In genomic region chr17:17749025-17749772, GRCh38 we compare ENCODE assay signal across 8 cellular contexts.
DNase-seq lines count a peak whose midpoint lies in the region; ATAC-seq and TF ChIP-seq lines count a peak whose summit lies in the region.
"Had no signal": no experiment of that assay in that cellular context is flagged by ENCODE, and none has a peak within 500 bp of the region (broad histone marks: within the 10 kb centered on the region; RNA-seq: fewer than 3 reads in every experiment).

No MANE protein-coding gene starts in this region.

- H3K27me3 Mint-ChIP-seq in activated T-helper 1 cell treated with anti-CD3 and anti-CD28 coated beads, Interleukin-12 subunit alpha, Interleukin-12 subunit beta, Interleukin-2, Interleukin-4 antibody, amounts not matched to agents 30 ng/mL and 10 ng/mL and 1 ng/mL, durations not matched to agents 14 hours and 24 hours and 36 hours (ENCODE audit: insufficient read depth): no peaks in the 10 kb centered on the region
- H3K27me3 Mint-ChIP-seq in natural killer cell (ENCODE audit: low read depth in 2 of 2): no peaks in the 10 kb centered on the region

- ATAC-seq in natural killer cell: no peak
- no peak for ATAC-seq in HG02798 (IDR thresholded peaks at IDR 0.05; ENCODE audit: poor library complexity, unreplicated experiment)

- H3K27me3 ChIP-seq in Karpas-422 (ENCODE audit: low read length): no peaks in the 10 kb centered on the region

- H3K27ac ChIP-seq in Karpas-422 (ENCODE audit: low read length): peak overlapping the region; percentile 99

- H3K27ac Mint-ChIP-seq in activated T-helper 1 cell treated with anti-CD3 and anti-CD28 coated beads, Interleukin-12 subunit alpha, Interleukin-12 subunit beta, Interleukin-2, Interleukin-4 antibody, amounts not matched to agents 30 ng/mL and 10 ng/mL and 1 ng/mL, durations not matched to agents 14 hours and 24 hours and 36 hours: peak overlapping the region; percentile 37
- peak overlapping the region; percentile 95 to 99 for H3K27ac Mint-ChIP-seq in natural killer cell

- H3K4me1 Mint-ChIP-seq in activated T-helper 1 cell treated with anti-CD3 and anti-CD28 coated beads, Interleukin-12 subunit alpha, Interleukin-12 subunit beta, Interleukin-2, Interleukin-4 antibody, amounts not matched to agents 30 ng/mL and 10 ng/mL and 1 ng/mL, durations not matched to agents 14 hours and 24 hours and 36 hours (ENCODE audit: low read depth): peaks cover 36% of the 10 kb centered on the region
- H3K4me1 Mint-ChIP-seq in natural killer cell: peaks cover 46 to 55% of the 10 kb centered on the region in 2 donors

- DNase-seq in GM10248 (ENCODE audit: extremely low spot score) (peak; percentile 46), Karpas-422 (peak; percentile 95), natural killer cell (no peak), A172 (ENCODE audit: low spot score) (no peak), SKM-1 treated with dmso at 0.1 percent for 144 hours (lab: John Stamatoyannopoulos, UW; ENCODE audit: unreplicated experiment) (no peak)
- no peak for DNase-seq in activated T-helper 1 cell treated with anti-CD3 and anti-CD28 coated beads, Interleukin-12 subunit alpha, Interleukin-12 subunit beta, Interleukin-2, Interleukin-4 antibody, amounts not matched to agents 30 ng/mL and 10 ng/mL and 1 ng/mL, durations not matched to agents 14 hours and 24 hours and 36 hours (ENCODE audit: low spot score)

- H3K9ac ChIP-seq in Karpas-422 (ENCODE audit: low read length): peak overlapping the region; percentile 81

- H3K9me3 Mint-ChIP-seq in activated T-helper 1 cell treated with anti-CD3 and anti-CD28 coated beads, Interleukin-12 subunit alpha, Interleukin-12 subunit beta, Interleukin-2, Interleukin-4 antibody, amounts not matched to agents 30 ng/mL and 10 ng/mL and 1 ng/mL, durations not matched to agents 14 hours and 24 hours and 36 hours: no peaks in the 10 kb centered on the region
- H3K9me3 Mint-ChIP-seq in natural killer cell: no peaks in the 10 kb centered on the region

- POLR2A ChIA-PET in GM10248 (lab: Yijun Ruan, JAX): no interaction called here

- no peaks in the 10 kb centered on the region for H4K20me1 ChIP-seq in Karpas-422 (ENCODE audit: insufficient read depth, low read depth, low read length)

- no peaks in the 10 kb centered on the region for H3K9me3 ChIP-seq in Karpas-422 (ENCODE audit: low read length)
- H3K9me3 ChIP-seq: prostate gland had no signal

- H3K36me3 ChIP-seq in Karpas-422 (ENCODE audit: insufficient read depth, low read length): no peaks in the 10 kb centered on the region
- H3K36me3 ChIP-seq: prostate gland had no signal

- peaks cover 2% of the 10 kb centered on the region for H3K36me3 Mint-ChIP-seq in activated T-helper 1 cell treated with anti-CD3 and anti-CD28 coated beads, Interleukin-12 subunit alpha, Interleukin-12 subunit beta, Interleukin-2, Interleukin-4 antibody, amounts not matched to agents 30 ng/mL and 10 ng/mL and 1 ng/mL, durations not matched to agents 14 hours and 24 hours and 36 hours (ENCODE audit: low read depth)
- H3K36me3 Mint-ChIP-seq in natural killer cell: no peaks in the 10 kb centered on the region

- peak overlapping the region; percentile 70 for H3K4me3 ChIP-seq in Karpas-422 (ENCODE audit: low read length)
- H3K4me3 ChIP-seq: prostate gland had no signal

- H3K4me3 Mint-ChIP-seq in activated T-helper 1 cell treated with anti-CD3 and anti-CD28 coated beads, Interleukin-12 subunit alpha, Interleukin-12 subunit beta, Interleukin-2, Interleukin-4 antibody, amounts not matched to agents 30 ng/mL and 10 ng/mL and 1 ng/mL, durations not matched to agents 14 hours and 24 hours and 36 hours: peak overlapping the region; percentile 16
- H3K4me3 Mint-ChIP-seq in natural killer cell: no peak overlapping the region

- H2AFZ ChIP-seq in Karpas-422 (ENCODE audit: low read length): no peak overlapping the region

- intact Hi-C loops in activated T-helper 1 cell treated with anti-CD3 and anti-CD28 coated beads, Interleukin-12 subunit alpha, Interleukin-12 subunit beta, Interleukin-2, Interleukin-4 antibody, amounts not matched to agents 30 ng/mL and 10 ng/mL and 1 ng/mL, durations not matched to agents 14 hours and 24 hours and 36 hours (cut with micrococcal nuclease): no loop called here
- intact Hi-C loops in natural killer cell (cut with micrococcal nuclease): no loop called here

- no peaks in the 10 kb centered on the region for H3K9me2 ChIP-seq in Karpas-422 (replicated peaks; ENCODE audit: insufficient read depth, low read length)

- TF ChIP-seq CTCF in GM10248 (IDR thresholded peaks at IDR 0.05; ENCODE audit: control extremely low read depth, extremely low read depth, low read depth, missing control alignments): no peak
- TF ChIP-seq CTCF in natural killer cell (IDR thresholded peaks at IDR 0.05): no peak

- peak overlapping the region; percentile 85 for H3K4me2 ChIP-seq in Karpas-422 (ENCODE audit: low read depth, low read length, poor library complexity, severe bottlenecking)

- peaks cover 74% of the 10 kb centered on the region for H3K4me1 ChIP-seq in Karpas-422 (ENCODE audit: low read length)

- H3K79me2 ChIP-seq in Karpas-422 (ENCODE audit: low read length): peaks cover 41% of the 10 kb centered on the region

- CTCF ChIA-PET in GM10248 (lab: Yijun Ruan, JAX): interaction anchor here (0.8 to 1.4 kb wide), 2 partner anchors 13 to 107 kb away, joined by 3 read pairs; no protein-coding TSS in a partner anchor

Comparison
In these comparisons a context has a peak if more than half of its experiments do, and no peak if none do; other contexts are left out.
1. DNase-seq: peak in GM10248 (single experiment) and Karpas-422 (single experiment); none in activated T-helper 1 cell treated with anti-CD3 and anti-CD28 coated beads, Interleukin-12 subunit alpha, Interleukin-12 subunit beta, Interleukin-2, Interleukin-4 antibody, amounts not matched to agents 30 ng/mL and 10 ng/mL and 1 ng/mL, durations not matched to agents 14 hours and 24 hours and 36 hours (single experiment), natural killer cell (single experiment), A172 (single experiment) and SKM-1 treated with dmso at 0.1 percent for 144 hours (single experiment).